In genomic region chr12:31481415-31481814, GRCh38 we compare ENCODE assay signal across 21 cellular contexts.
"Had no signal": no experiment of that assay in that cellular context is flagged by ENCODE, and none has a peak within 500 bp of the region (broad histone marks: within the 10 kb centered on the region; RNA-seq: fewer than 3 reads in every experiment).

No MANE protein-coding gene starts in this region.

- H3K36me3 ChIP-seq: upper lobe of left lung, uterus had no signal

- H3K27ac Mint-ChIP-seq: naive thymus-derived CD4-positive, alpha-beta T cell had no signal

- H3K4me3 Mint-ChIP-seq: naive thymus-derived CD4-positive, alpha-beta T cell had no signal

- DNase-seq: effector CD4-positive, alpha-beta T cell; foreskin melanocyte; head of caudate nucleus; kidney; left colon; left ventricle myocardium superior; mesendoderm; naive thymus-derived CD4-positive, alpha-beta T cell; posterior cingulate gyrus; sigmoid colon; stimulated activated CD4-positive, alpha-beta T cell treated with anti-CD3 and anti-CD28 coated beads, Interleukin-12 subunit alpha, Interleukin-12 subunit beta, amount 100 ng/mL, for 4 hours; stimulated activated naive CD8-positive, alpha-beta T cell treated with anti-CD3 and anti-CD28 coated beads, Interleukin-15, Interleukin-2, amounts not matched to agents 100 U/mL and 50 U/mL, for 24 hours; thyroid gland; upper lobe of left lung; uterus had no signal

- H3K36me3 Mint-ChIP-seq: naive thymus-derived CD4-positive, alpha-beta T cell had no signal

- H3K27me3 ChIP-seq: hepatocyte, right atrium auricular region, sigmoid colon, suprapubic skin, thyroid gland, upper lobe of left lung, uterus had no signal

- H3K4me3 ChIP-seq: coronary artery, hepatocyte, lung, right atrium auricular region, sigmoid colon, skin epidermis, suprapubic skin, thyroid gland, upper lobe of left lung, uterus had no signal

- H3K9me3 ChIP-seq: right atrium auricular region, sigmoid colon, suprapubic skin, thyroid gland, upper lobe of left lung, uterus had no signal

- ATAC-seq: left colon; left ventricle myocardium superior; naive thymus-derived CD4-positive, alpha-beta T cell; stimulated activated naive CD8-positive, alpha-beta T cell treated with anti-CD3 and anti-CD28 coated beads, Interleukin-15, Interleukin-2, amounts not matched to agents 100 U/mL and 50 U/mL, for 24 hours had no signal

- H3K27ac ChIP-seq: coronary artery, hepatocyte, right atrium auricular region, sigmoid colon, skin epidermis, suprapubic skin, thyroid gland, upper lobe of left lung, uterus had no signal

- H3K4me1 ChIP-seq: right atrium auricular region, sigmoid colon, suprapubic skin, thyroid gland, upper lobe of left lung, uterus had no signal
